Comparison of ENCODE assay signal across 9 cellular contexts in genomic region chr4:76067652-76068286, GRCh38. TPM values are rescaled to one million over a fixed set of nuclear protein-coding genes. Genes with fewer than 3 reads are reported as not detected.
A peak's percentile ranks its signal among the peaks of the same experiment; 100 is the strongest.
DNase-seq lines count a peak whose midpoint lies in the region; ATAC-seq and TF ChIP-seq lines count a peak whose summit lies in the region.
"Had no signal": no experiment of that assay in that cellular context is flagged by ENCODE, and none has a peak within 500 bp of the region (broad histone marks: within the 10 kb centered on the region; RNA-seq: fewer than 3 reads in every experiment).

No MANE protein-coding gene starts in this region.

- no peaks in the 10 kb centered on the region for H3K36me3 ChIP-seq in osteoblast (ENCODE audit: insufficient read depth, low read length)
- no peaks in the 10 kb centered on the region for H3K36me3 ChIP-seq in tibial artery

- POLR2A ChIA-PET in RWPE1 (lab: Yijun Ruan, JAX; ENCODE audit: low non-redundant PET) = no interaction called here

- peak; percentile 88 for ATAC-seq in GM19395 (IDR thresholded peaks at IDR 0.05; ENCODE audit: unreplicated experiment)

- H3K27me3 ChIP-seq in osteoblast (ENCODE audit: insufficient read depth, low read length) (no peaks in the 10 kb centered on the region), tibial artery (no peaks in the 10 kb centered on the region)

- H4K20me1 ChIP-seq in osteoblast (ENCODE audit: insufficient read depth, low read length) = no peaks in the 10 kb centered on the region

- H3K79me2 ChIP-seq in osteoblast (ENCODE audit: insufficient read depth, low read length) = no peaks in the 10 kb centered on the region

- no peak overlapping the region for H2AFZ ChIP-seq in osteoblast (ENCODE audit: low read length)

- H3K4me2 ChIP-seq in osteoblast (ENCODE audit: insufficient read depth, low read length) = no peak overlapping the region

- H3K4me3 ChIP-seq in Jurkat, Clone E6-1 (ENCODE audit: low read length) = no peak overlapping the region
- H3K4me3 ChIP-seq in foreskin fibroblast (ENCODE audit: low read depth in 1 of 2, low read length in 2 of 2) = no peak overlapping the region
- H3K4me3 ChIP-seq in osteoblast (ENCODE audit: insufficient read depth, low read length) = no peak overlapping the region
- no peak overlapping the region for H3K4me3 ChIP-seq in tibial artery

- DNase-seq in CD1c-positive myeloid dendritic cell (ENCODE audit: extremely low spot score) (peak; percentile 81), RWPE1 (ENCODE audit: low spot score) (peak; percentile 73), foreskin fibroblast (peak; percentile 49 to 85), osteoblast (ENCODE audit: insufficient read length, low spot score, missing footprints) (peak; percentile 63), tibial artery (peak; percentile 74 to 77)
- DNase-seq in Jurkat, Clone E6-1 (ENCODE audit: low read depth, low spot score) = peak; percentile 51
- peak; percentile 28 to 48 for DNase-seq in activated T-helper 1 cell treated with anti-CD3 and anti-CD28 coated beads, Interleukin-2, amount 50 U/mL, for 16 hours (ENCODE audit: low read depth in 1 of 2, low spot score in 1 of 2)

- H3K27ac ChIP-seq in RWPE1 (no peak overlapping the region), osteoblast (ENCODE audit: low read depth, low read length) (no peak overlapping the region), tibial artery (no peak overlapping the region)

- H3K4me1 ChIP-seq in osteoblast (ENCODE audit: insufficient read depth, low read length) (no peaks in the 10 kb centered on the region), tibial artery (no peaks in the 10 kb centered on the region)

- intact Hi-C loops in tibial artery (cut with DNase I; ENCODE audit: low total_unique reads) = loop anchor here (1.0 kb wide), 1 partner anchor 72 kb away; no protein-coding TSS in a partner anchor

- TF ChIP-seq CTCF in RWPE1 (conservative IDR thresholded peaks at IDR 0.05; ENCODE audit: low read depth) = peak; percentile 83
- peak; percentile 93 for TF ChIP-seq CTCF in foreskin fibroblast (IDR thresholded peaks at IDR 0.05; ENCODE audit: low read depth, low read length)
- TF ChIP-seq CTCF in osteoblast (IDR thresholded peaks at IDR 0.05; ENCODE audit: extremely low read depth, low read depth, low read length) = peak; percentile 92
- TF ChIP-seq CTCF in tibial artery (IDR thresholded peaks at IDR 0.05) = peak; percentile 62 to 67

- H3K9me3 ChIP-seq in osteoblast (ENCODE audit: low read depth, low read length) = no peaks in the 10 kb centered on the region
- no peaks in the 10 kb centered on the region for H3K9me3 ChIP-seq in tibial artery

- CTCF ChIA-PET in RWPE1 (lab: Yijun Ruan, JAX) = interaction anchor here (2.1 kb wide), 1 partner anchor 72 kb away, joined by 17 read pairs; no protein-coding TSS in a partner anchor

RNA-seq across cellular contexts. Expression of gene ART3, which starts 6.7 kb away (rescaled TPM):
- polyA plus RNA-seq in Jurkat, Clone E6-1 (2012; ENCODE audit: insufficient read depth, insufficient read length) = not detected
- under 0.01 TPM in 1 of 2 replicates, not detected in the other for total RNA-seq in osteoblast
- total RNA-seq: T-helper 1 cell treated with Interleukin-12 subunit alpha and Interleukin-12 subunit beta and Interleukin-4 antibody, amounts not matched to agents 30 ng/mL and 1 ng/mL, for 36 hours had no signal

RNA-seq across cellular contexts. Expression of gene CXCL11, which starts 31.9 kb away (rescaled TPM):
- not detected for polyA plus RNA-seq in Jurkat, Clone E6-1 (2012; ENCODE audit: insufficient read depth, insufficient read length)
- total RNA-seq in osteoblast = not detected in 2 replicates

RNA-seq across cellular contexts. Expression of gene CXCL10, which starts 44.5 kb away (rescaled TPM):
- polyA plus RNA-seq in Jurkat, Clone E6-1 (2012; ENCODE audit: insufficient read depth, insufficient read length) = not detected
- total RNA-seq in osteoblast = not detected in 2 replicates
